1 cellular context compared by ENCODE assay signal in the genomic region with DNA sequence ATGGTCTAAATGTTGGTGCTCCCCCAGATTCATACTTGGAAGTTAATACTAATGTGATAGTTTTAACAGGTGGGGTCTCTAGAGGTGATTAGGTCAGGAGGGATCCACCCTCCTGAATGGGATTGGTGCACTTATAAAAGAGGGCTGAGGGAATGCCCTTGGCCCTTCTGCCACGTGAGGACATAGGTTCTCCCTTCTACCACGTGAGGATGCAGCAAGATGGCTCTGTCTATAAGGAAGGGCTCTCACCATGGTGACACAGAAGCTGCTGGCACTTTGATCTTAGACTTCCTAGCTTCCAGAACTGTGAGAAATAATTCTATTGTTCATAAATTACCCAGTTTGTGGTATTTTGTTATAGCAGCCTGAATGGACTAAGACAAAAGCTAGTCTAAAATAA.
A peak's percentile ranks its signal among the peaks of the same experiment; 100 is the strongest.
TF ChIP-seq lines count a peak whose summit lies in the region.

No MANE protein-coding gene starts in this region.

TF ChIP-seq in H1, 55 proteins besides CTCF, POLR2A, EP300 and RAD21 (continued from another document):
- no peak for TF ChIP-seq E2F6 (IDR thresholded peaks at IDR 0.05)
- TF ChIP-seq RBBP5 (IDR thresholded peaks at IDR 0.05; ENCODE audit: borderline replicate concordance, low read depth, low read length), result no peak
- 0 out of 2 replicates have a peak, but pooled peaks have one; percentile 20 for TF ChIP-seq MAX (IDR thresholded peaks at IDR 0.05)
- TF ChIP-seq RFX5 (IDR thresholded peaks at IDR 0.05; ENCODE audit: borderline replicate concordance, low read depth, low read length), result no peak
